Comparison of ENCODE assay signal across 13 cellular contexts in the genomic region with DNA sequence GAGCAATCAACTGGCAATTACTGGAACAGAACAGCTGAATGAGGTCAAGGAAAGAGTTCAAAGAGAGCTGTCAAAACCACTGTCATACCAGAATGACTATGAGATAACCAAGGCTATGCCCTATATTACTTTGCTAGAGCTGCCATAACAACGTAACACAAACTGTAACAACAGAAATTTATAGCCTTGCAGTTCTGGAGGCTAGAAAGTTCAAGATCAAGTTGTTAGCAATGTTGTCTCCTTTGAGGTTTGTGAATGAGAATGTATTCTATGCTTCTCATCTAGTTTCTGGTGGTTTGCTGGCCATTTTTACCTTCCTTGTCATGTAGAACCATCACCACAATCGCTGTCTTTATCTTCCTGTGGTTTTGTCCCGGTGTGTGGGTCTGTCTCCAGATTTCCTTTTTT.
DNase-seq lines count a peak whose midpoint lies in the region; ATAC-seq, FAIRE-seq and TF ChIP-seq lines count a peak whose summit lies in the region.
"Had no signal": no experiment of that assay in that cellular context is flagged by ENCODE, and none has a peak within 500 bp of the region (broad histone marks: within the 10 kb centered on the region; RNA-seq: fewer than 3 reads in every experiment).

No MANE protein-coding gene starts in this region.

- H3K27me3 ChIP-seq in esophagus squamous epithelium (no peaks in the 10 kb centered on the region), HepG2 (ENCODE audit: control insufficient read depth in 1 of 2, insufficient read depth in 2 of 2, low read length in 2 of 2) (no peaks in the 10 kb centered on the region)
- H3K27me3 ChIP-seq: hepatocyte, neural progenitor cell had no signal

- in situ Hi-C loops in HepG2 (cut with HindIII; ENCODE audit: extremely low pct_ligation_motif_present, low pct_unique_long_range_greater_than_20kb), result no loop called here

- H4K20me1 ChIP-seq in HepG2 (ENCODE audit: insufficient read depth, low read length), result no peaks in the 10 kb centered on the region

- WGBS in esophagus squamous epithelium, 2 donors, result 45 to 79% methylated on average over 3 of the region's 3 CpGs
- 83% methylated on average over 3 of the region's 3 CpGs for WGBS in HepG2 (ENCODE audit: low lambda C conversion rate)

- TF ChIP-seq CTCF in GM10248 (IDR thresholded peaks at IDR 0.05; ENCODE audit: control extremely low read depth, extremely low read depth, low read depth, missing control alignments) (no peak), esophagus squamous epithelium (IDR thresholded peaks at IDR 0.05) (no peak), HepG2 (CRISPR knock-in tag; IDR thresholded peaks at IDR 0.05) (no peak)
- TF ChIP-seq CTCF in activated CD8-positive, alpha-beta T cell treated with anti-CD3 and anti-CD28 coated beads for 36 hours (IDR thresholded peaks at IDR 0.05), result no peak

- H3K4me3 ChIP-seq in esophagus squamous epithelium (no peak overlapping the region), HepG2 (replicated peaks in 1 of 3; ENCODE audit: insufficient read depth in 1 of 3, low read depth in 2 of 3, low read length in 3 of 3) (no peak overlapping the region)
- H3K4me3 ChIP-seq: hepatocyte, neural progenitor cell had no signal

- H3K9me3 Mint-ChIP-seq in activated CD8-positive, alpha-beta T cell treated with anti-CD3 and anti-CD28 coated beads for 36 hours, result no peaks in the 10 kb centered on the region
- H3K9me3 Mint-ChIP-seq: CD4-positive, alpha-beta T cell had no signal

- H3K36me3 ChIP-seq in esophagus squamous epithelium (no peaks in the 10 kb centered on the region), HepG2 (replicated peaks in 1 of 2; ENCODE audit: control insufficient read depth in 1 of 2, insufficient read depth in 2 of 2, low read length in 2 of 2) (no peaks in the 10 kb centered on the region)
- H3K36me3 ChIP-seq: neural progenitor cell had no signal

- no peak overlapping the region for H3K27ac Mint-ChIP-seq in activated CD8-positive, alpha-beta T cell treated with anti-CD3 and anti-CD28 coated beads for 36 hours
- H3K27ac Mint-ChIP-seq: CD4-positive, alpha-beta T cell; neural progenitor cell had no signal

- H3K4me2 ChIP-seq in HepG2 (ENCODE audit: low read depth, low read length), result no peak overlapping the region
- H3K4me2 ChIP-seq: hepatocyte, neural progenitor cell had no signal

- no peaks in the 10 kb centered on the region for H3K79me2 ChIP-seq in HepG2 (ENCODE audit: insufficient read depth, low read length)
- H3K79me2 ChIP-seq: hepatocyte had no signal

- H3K27ac ChIP-seq in esophagus squamous epithelium, result no peak overlapping the region
- H3K27ac ChIP-seq in HepG2 (ENCODE audit: extremely low read length, insufficient read depth, low read length), result no peak overlapping the region
- H3K27ac ChIP-seq: hepatocyte, neural progenitor cell, VCaP had no signal

- no peaks in the 10 kb centered on the region for H3K36me3 Mint-ChIP-seq in activated CD8-positive, alpha-beta T cell treated with anti-CD3 and anti-CD28 coated beads for 36 hours (ENCODE audit: low read depth)

- intact Hi-C loops in activated CD8-positive, alpha-beta T cell treated with anti-CD3 and anti-CD28 coated beads for 36 hours (cut with micrococcal nuclease), result no loop called here
- intact Hi-C loops in esophagus squamous epithelium (cut with DNase I), result no loop called here
- intact Hi-C loops in HepG2 (cut with micrococcal nuclease; ENCODE audit: unreplicated experiment), result no loop called here

- no peak overlapping the region for H2AFZ ChIP-seq in HepG2 (ENCODE audit: low read length)
- H2AFZ ChIP-seq: hepatocyte, neural progenitor cell had no signal

- peak; percentile 88 for ATAC-seq in GM19395 (IDR thresholded peaks at IDR 0.05; ENCODE audit: unreplicated experiment)
- ATAC-seq in HG03095 (IDR thresholded peaks at IDR 0.05; ENCODE audit: unreplicated experiment), result peak; percentile 69
- peak; percentile 94 for ATAC-seq in activated CD8-positive, alpha-beta T cell treated with anti-CD3 and anti-CD28 coated beads for 36 hours
- no peak for ATAC-seq in HepG2

- H3K9me3 ChIP-seq in esophagus squamous epithelium (no peaks in the 10 kb centered on the region), HepG2 (ENCODE audit: low read length) (no peaks in the 10 kb centered on the region)

- H3K4me1 Mint-ChIP-seq in activated CD8-positive, alpha-beta T cell treated with anti-CD3 and anti-CD28 coated beads for 36 hours (ENCODE audit: low read depth), result peaks cover 6% of the 10 kb centered on the region
- H3K4me1 Mint-ChIP-seq: neural progenitor cell had no signal

- TF ChIP-seq POLR2A in esophagus squamous epithelium (IDR thresholded peaks at IDR 0.05) (no peak), HepG2 (IDR thresholded peaks at IDR 0.05; ENCODE audit: insufficient read depth in 1 of 2, low read depth in 2 of 2, low read length in 2 of 2) (no peak)

- FAIRE-seq in HepG2 (lab: Jason Lieb, UNC), result no peak

- CTCF ChIA-PET in GM10248 (lab: Yijun Ruan, JAX) (no interaction called here), HepG2 (lab: Yijun Ruan, JAX; ENCODE audit: low intra/inter-chr PET ratio, low total read pairs) (no interaction called here)
- CTCF ChIA-PET in activated CD8-positive, alpha-beta T cell treated with anti-CD3 and anti-CD28 coated beads for 36 hours (lab: Charles Lee), result no interaction called here

- TF ChIP-seq EP300 in HepG2 (IDR thresholded peaks at IDR 0.05; ENCODE audit: low read depth in 2 of 2, low read length in 2 of 2) (no peak), HepG2 (CRISPR knock-in tag; IDR thresholded peaks at IDR 0.05; ENCODE audit: borderline replicate concordance) (no peak)

- peaks cover 9% of the 10 kb centered on the region for H3K27me3 Mint-ChIP-seq in activated CD8-positive, alpha-beta T cell treated with anti-CD3 and anti-CD28 coated beads for 36 hours

- H3K9ac ChIP-seq in HepG2 (ENCODE audit: insufficient read depth, low read depth, low read length), result no peak overlapping the region
- H3K9ac ChIP-seq: neural progenitor cell had no signal

- POLR2A ChIA-PET in GM10248 (lab: Yijun Ruan, JAX), result no interaction called here
- POLR2A ChIA-PET in activated CD8-positive, alpha-beta T cell treated with anti-CD3 and anti-CD28 coated beads for 36 hours (lab: Charles Lee), result no interaction called here
- POLR2A ChIA-PET in HepG2 (lab: Yijun Ruan, JAX), result no interaction called here

- BruUV-seq in HepG2 (replicated peaks; lab: Mats Ljungman, UMichigan), result no TSS peak

- H3K4me3 Mint-ChIP-seq in activated CD8-positive, alpha-beta T cell treated with anti-CD3 and anti-CD28 coated beads for 36 hours, result no peak overlapping the region
- H3K4me3 Mint-ChIP-seq: CD4-positive, alpha-beta T cell; neural progenitor cell had no signal

- DNase-seq in GM10248 (ENCODE audit: extremely low spot score), result peak; percentile 11
- peak; percentile 5 for DNase-seq in activated CD8-positive, alpha-beta T cell treated with anti-CD3 and anti-CD28 coated beads for 36 hours
- DNase-seq in effector CD8-positive, alpha-beta T cell (lab: John Stamatoyannopoulos, UW), result no peak
- DNase-seq in AML-193 (lab: John Stamatoyannopoulos, UW), result no peak
- DNase-seq in esophagus squamous epithelium (lab: John Stamatoyannopoulos, UW), result no peak
- no peak for DNase-seq in HepG2 (ENCODE audit: low spot score)
- DNase-seq: CD4-positive, alpha-beta T cell; NCI-H524 had no signal

- H3K4me1 ChIP-seq in esophagus squamous epithelium, result no peaks in the 10 kb centered on the region
- no peaks in the 10 kb centered on the region for H3K4me1 ChIP-seq in HepG2 (ENCODE audit: insufficient read depth, low read length)
- H3K4me1 ChIP-seq: neural progenitor cell had no signal

- no peak for TF ChIP-seq RAD21 in HepG2 (CRISPR knock-in tag; IDR thresholded peaks at IDR 0.05)

TF ChIP-seq in HepG2, 621 proteins besides CTCF, POLR2A, EP300 and RAD21 (continues in another document):
- TF ChIP-seq ELF1 (CRISPR knock-in tag; IDR thresholded peaks at IDR 0.05) (no peak), SMAD1 (CRISPR knock-in tag; IDR thresholded peaks at IDR 0.05; ENCODE audit: borderline replicate concordance, low read depth) (no peak), ZSCAN9 (CRISPR knock-in tag; IDR thresholded peaks at IDR 0.05; ENCODE audit: borderline replicate concordance) (no peak), FOXP1 (IDR thresholded peaks at IDR 0.05) (no peak), FOXP1 (CRISPR knock-in tag; IDR thresholded peaks at IDR 0.05) (no peak)
- TF ChIP-seq, protein P1, sequence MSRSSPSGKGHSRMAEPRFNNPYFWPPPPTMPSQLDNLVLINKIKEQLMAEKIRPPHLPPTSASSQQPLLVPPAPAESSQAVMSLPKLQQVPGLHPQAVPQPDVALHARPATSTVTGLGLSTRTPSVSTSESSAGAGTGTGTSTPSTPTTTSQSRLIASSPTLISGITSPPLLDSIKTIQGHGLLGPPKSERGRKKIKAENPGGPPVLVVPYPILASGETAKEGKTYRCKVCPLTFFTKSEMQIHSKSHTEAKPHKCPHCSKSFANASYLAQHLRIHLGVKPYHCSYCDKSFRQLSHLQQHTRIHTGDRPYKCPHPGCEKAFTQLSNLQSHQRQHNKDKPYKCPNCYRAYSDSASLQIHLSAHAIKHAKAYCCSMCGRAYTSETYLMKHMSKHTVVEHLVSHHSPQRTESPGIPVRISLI (CRISPR knock-in tag; IDR thresholded peaks at IDR 0.05; ENCODE audit: borderline replicate concordance), result no peak
- TF ChIP-seq, protein P2, sequence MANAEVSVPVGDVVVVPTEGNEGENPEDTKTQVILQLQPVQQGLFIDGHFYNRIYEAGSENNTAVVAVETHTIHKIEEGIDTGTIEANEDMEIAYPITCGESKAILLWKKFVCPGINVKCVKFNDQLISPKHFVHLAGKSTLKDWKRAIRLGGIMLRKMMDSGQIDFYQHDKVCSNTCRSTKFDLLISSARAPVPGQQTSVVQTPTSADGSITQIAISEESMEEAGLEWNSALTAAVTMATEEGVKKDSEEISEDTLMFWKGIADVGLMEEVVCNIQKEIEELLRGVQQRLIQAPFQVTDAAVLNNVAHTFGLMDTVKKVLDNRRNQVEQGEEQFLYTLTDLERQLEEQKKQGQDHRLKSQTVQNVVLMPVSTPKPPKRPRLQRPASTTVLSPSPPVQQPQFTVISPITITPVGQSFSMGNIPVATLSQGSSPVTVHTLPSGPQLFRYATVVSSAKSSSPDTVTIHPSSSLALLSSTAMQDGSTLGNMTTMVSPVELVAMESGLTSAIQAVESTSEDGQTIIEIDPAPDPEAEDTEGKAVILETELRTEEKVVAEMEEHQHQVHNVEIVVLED (CRISPR knock-in tag; IDR thresholded peaks at IDR 0.05; ENCODE audit: borderline replicate concordance), result no peak

Comparison
In these comparisons a context has a peak if more than half of its experiments do, and no peak if none do; other contexts are left out.
1. DNase-seq: peak in GM10248 (single experiment) and activated CD8-positive, alpha-beta T cell treated with anti-CD3 and anti-CD28 coated beads for 36 hours (single experiment); none in effector CD8-positive, alpha-beta T cell (single experiment), AML-193 (0 of 2), esophagus squamous epithelium (single experiment) and HepG2 (single experiment).